7 cellular contexts compared by ENCODE assay signal in genomic region chr2:105688946-105689345, GRCh38.
"Had no signal": no experiment of that assay in that cellular context is flagged by ENCODE, and none has a peak within 500 bp of the region (broad histone marks: within the 10 kb centered on the region; RNA-seq: fewer than 3 reads in every experiment).

No MANE protein-coding gene starts in this region.

- H3K27ac Mint-ChIP-seq: GM23338, IgD-negative memory B cell had no signal

- H3K4me2 ChIP-seq: GM23338 had no signal

- H3K9me3 Mint-ChIP-seq: GM23338, H9 had no signal

- H3K27ac ChIP-seq: HL-60 had no signal

- DNase-seq: H9, HCEC 1CT, KG1 had no signal

- H3K4me3 ChIP-seq: GM23338 had no signal

- H2AFZ ChIP-seq: GM23338 had no signal

- ATAC-seq: GM23338, HepG2 had no signal

- H3K4me3 Mint-ChIP-seq: GM23338, H9 had no signal
